Comparison of ENCODE assay signal across 8 cellular contexts in genomic region chr10:16817125-16818019, GRCh38. TPM values are rescaled to one million over a fixed set of nuclear protein-coding genes. Genes with fewer than 3 reads are reported as not detected.
DNase-seq lines count a peak whose midpoint lies in the region; ATAC-seq and TF ChIP-seq lines count a peak whose summit lies in the region.

RSU1 (minus strand) TSS chr10:16817424; CDS start chr10:16817081, 343 bp downstream.

- H3K9me3 ChIP-seq in prostate gland, result no peaks in the 10 kb centered on the region

- H3K36me3 ChIP-seq in prostate gland (no peaks in the 10 kb centered on the region), urinary bladder (ENCODE audit: insufficient read depth) (no peaks in the 10 kb centered on the region)

- H3K27me3 ChIP-seq in prostate gland (replicated peaks; ENCODE audit: insufficient read depth), result no peaks in the 10 kb centered on the region

- TF ChIP-seq CTCF in prostate gland (IDR thresholded peaks at IDR 0.05), result peak in 1 of 4 experiments; percentile 26

- H3K4me1 ChIP-seq in prostate gland (replicated peaks) (no peaks in the 10 kb centered on the region), urinary bladder (ENCODE audit: insufficient read depth) (no peaks in the 10 kb centered on the region)

- intact Hi-C loops in T-helper 2 cell treated with Interferon-gamma antibody and Interleukin-4, amounts not matched to agents 100 ng/mL and 5 ng/mL, for 36 hours (cut with micrococcal nuclease), result loop anchor here (1.0 to 5.0 kb wide), 10 partner anchors 30 to 1860 kb away; partner anchors contain the start of genes MEIG1, MINDY3, NSUN6 and STAM
- intact Hi-C loops in left ventricle myocardium superior (cut with micrococcal nuclease), result no loop called here
- intact Hi-C loops in prostate gland (cut with DNase I), result no loop called here

- H3K27ac ChIP-seq in prostate gland (peak within 1 kb of the TSS; percentile 86 to 88), urinary bladder (ENCODE audit: low read depth) (peak within 1 kb of the TSS; percentile 87)

- ATAC-seq in GM18499 (IDR thresholded peaks at IDR 0.05; ENCODE audit: insufficient read depth, unreplicated experiment), result peak; percentile 98
- peak; percentile 99 for ATAC-seq in HG02943 (IDR thresholded peaks at IDR 0.05; ENCODE audit: low read depth, unreplicated experiment)
- ATAC-seq in left ventricle myocardium superior, result peak; percentile 98

- WGBS in prostate gland, result 0% methylated on average over 48 of the region's 65 CpGs
- under 1% methylated on average over 65 of the region's 65 CpGs for WGBS in urinary bladder

- DNase-seq in NCI-H187 treated with DMSO at 0.1 percent for 48 hours (lab: John Stamatoyannopoulos, UW), result peak; percentile 86
- DNase-seq in anterior cingulate cortex (lab: John Stamatoyannopoulos, UW), result peak; percentile 95 to 100 (median 99)
- peak; percentile 100 for DNase-seq in left ventricle myocardium superior
- DNase-seq in prostate gland (ENCODE audit: low spot score), result peak; percentile 100

- peak; percentile 68 for TF ChIP-seq POLR2A in prostate gland (IDR thresholded peaks at IDR 0.05)

- peak within 1 kb of the TSS; percentile 59 to 72 for H3K4me3 ChIP-seq in prostate gland
- peak within 1 kb of the TSS; percentile 76 for H3K4me3 ChIP-seq in urinary bladder (ENCODE audit: low read depth, low read length)

RNA-seq across cellular contexts. Expression of gene RSU1, which starts in this region (rescaled TPM):
- 86.9 and 89.0 TPM in 2 replicates for total RNA-seq in T-helper 2 cell treated with Interferon-gamma antibody and Interleukin-4, amounts not matched to agents 100 ng/mL and 5 ng/mL, for 36 hours
- total RNA-seq in left ventricle myocardium superior (58.8 TPM), prostate gland (10 to 100 TPM; 32.2 to 49.3 TPM), urinary bladder (79.9 TPM)
- polyA plus RNA-seq in urinary bladder, result 116 TPM

Comparison
In these comparisons a context has a peak if more than half of its experiments do, and no peak if none do; other contexts are left out.
1. Peak in every context shown above with its lines: DNase-seq, ATAC-seq, H3K4me3 ChIP-seq and H3K27ac ChIP-seq.